ENCODE assay signal across 2 cellular contexts in genomic region chr5:132492386-132492785, GRCh38.
TF ChIP-seq lines count a peak whose summit lies in the region.

No MANE protein-coding gene starts in this region.

TF ChIP-seq in IMR-90, 13 proteins besides CTCF, POLR2A, EP300 and RAD21:
- TF ChIP-seq MAFK (IDR thresholded peaks at IDR 0.05; ENCODE audit: low read depth, low read length) (no peak), NFE2L2 (IDR thresholded peaks at IDR 0.05; ENCODE audit: low read depth, low read length) (no peak), MXI1 (IDR thresholded peaks at IDR 0.05; ENCODE audit: borderline replicate concordance, low read depth, low read length) (no peak), CHD1 (IDR thresholded peaks at IDR 0.05; ENCODE audit: low read depth, low read length) (no peak), ELK1 (IDR thresholded peaks at IDR 0.05; ENCODE audit: borderline replicate concordance, low read depth, low read length) (no peak), USF2 (IDR thresholded peaks at IDR 0.05; ENCODE audit: low read depth, low read length) (no peak), RCOR1 (IDR thresholded peaks at IDR 0.05; ENCODE audit: insufficient replicate concordance, low read length) (no peak), MAZ (IDR thresholded peaks at IDR 0.05; ENCODE audit: borderline replicate concordance, low read depth, low read length) (no peak), BHLHE40 (IDR thresholded peaks at IDR 0.05; ENCODE audit: low read depth, low read length) (no peak), FOS (IDR thresholded peaks at IDR 0.05; ENCODE audit: low read depth, low read length) (no peak), RFX5 (IDR thresholded peaks at IDR 0.05; ENCODE audit: low read depth, low read length) (no peak), CEBPB (IDR thresholded peaks at IDR 0.05; ENCODE audit: low read depth, low read length) (no peak)

TF ChIP-seq in K562, 482 proteins besides CTCF, POLR2A, EP300 and RAD21:
- no peak for TF ChIP-seq ARID1B (IDR thresholded peaks at IDR 0.05)
- TF ChIP-seq MEF2D (tag; conservative IDR thresholded peaks at IDR 0.05; ENCODE audit: low read depth): 0 out of 2 replicates have a peak, but pooled peaks have one; percentile 5
- no peak for TF ChIP-seq TAL1 (IDR thresholded peaks at IDR 0.05)
- no peak for TF ChIP-seq ZBTB17 (CRISPR knock-in tag; IDR thresholded peaks at IDR 0.05)
- TF ChIP-seq SMAD4 (CRISPR knock-in tag; conservative IDR thresholded peaks at IDR 0.05): no peak
- no peak for TF ChIP-seq POLR2AphosphoS5 (IDR thresholded peaks at IDR 0.05; ENCODE audit: control insufficient read depth, insufficient read depth, low read depth, low read length)
- TF ChIP-seq ESRRA (IDR thresholded peaks at IDR 0.05; ENCODE audit: borderline replicate concordance, low read depth): peak; percentile 14; the same call in 1 of the 2 replicates
